18 cellular contexts compared by ENCODE assay signal in genomic region chr1:48018799-48019198, GRCh38. TPM values are rescaled to one million over a fixed set of nuclear protein-coding genes. Genes with fewer than 3 reads are reported as not detected.
"Had no signal": no experiment of that assay in that cellular context is flagged by ENCODE, and none has a peak within 500 bp of the region (broad histone marks: within the 10 kb centered on the region; RNA-seq: fewer than 3 reads in every experiment).

No MANE protein-coding gene starts in this region.

- H3K36me3 Mint-ChIP-seq: brain; natural killer cell treated with Interleukin-12 subunit alpha and Interleukin-12 subunit beta and Interleukin-15 and Interleukin-18, amount 100 ng/mL, for 72 hours had no signal

- H3K27ac Mint-ChIP-seq: activated CD8-positive, alpha-beta T cell treated with anti-CD3 and anti-CD28 coated beads for 36 hours; brain; natural killer cell treated with Interleukin-12 subunit alpha and Interleukin-12 subunit beta and Interleukin-15 and Interleukin-18, amount 100 ng/mL, for 72 hours had no signal

- H3K36me3 ChIP-seq: adrenal gland, sigmoid colon had no signal

- H3K4me1 ChIP-seq: adrenal gland had no signal

- H3K4me3 Mint-ChIP-seq: activated CD8-positive, alpha-beta T cell treated with anti-CD3 and anti-CD28 coated beads for 36 hours; brain; natural killer cell treated with Interleukin-12 subunit alpha and Interleukin-12 subunit beta and Interleukin-15 and Interleukin-18, amount 100 ng/mL, for 72 hours had no signal

- H3K27me3 ChIP-seq: adrenal gland, sigmoid colon had no signal

- H3K27ac ChIP-seq: SK-N-MC, VCaP had no signal

- H3K9me3 ChIP-seq: adrenal gland, sigmoid colon had no signal

- DNase-seq: activated CD8-positive, alpha-beta memory T cell treated with anti-CD3 and anti-CD28 coated beads, Interleukin-2, amount 50 U/mL, for 4 hours; activated CD8-positive, alpha-beta T cell treated with anti-CD3 and anti-CD28 coated beads for 36 hours; activated naive CD4-positive, alpha-beta T cell treated with Interleukin-2 at 50 U/mL for 16 hours; left cardiac atrium; sigmoid colon; stimulated activated CD4-positive, alpha-beta T cell treated with anti-CD3 and anti-CD28 coated beads, Interleukin-12 subunit alpha, Interleukin-12 subunit beta, amount 100 ng/mL, for 4 hours; stimulated activated naive CD8-positive, alpha-beta T cell treated with anti-CD3 and anti-CD28 coated beads, Interleukin-15, Interleukin-2, amounts not matched to agents 100 U/mL and 50 U/mL, for 24 hours; T-helper 1 cell had no signal

- H3K9me3 Mint-ChIP-seq: activated CD8-positive, alpha-beta T cell treated with anti-CD3 and anti-CD28 coated beads for 36 hours; brain; natural killer cell treated with Interleukin-12 subunit alpha and Interleukin-12 subunit beta and Interleukin-15 and Interleukin-18, amount 100 ng/mL, for 72 hours had no signal

- H3K4me3 ChIP-seq: adrenal gland, hepatocyte, sigmoid colon, SK-N-MC had no signal

- ATAC-seq: activated CD8-positive, alpha-beta T cell treated with anti-CD3 and anti-CD28 coated beads for 36 hours; stimulated activated naive CD8-positive, alpha-beta T cell treated with anti-CD3 and anti-CD28 coated beads, Interleukin-15, Interleukin-2, amounts not matched to agents 100 U/mL and 50 U/mL, for 24 hours had no signal

- FAIRE-seq: endometrium, urothelium cell line had no signal

RNA-seq across cellular contexts. Expression of gene TRABD2B, which starts 21.6 kb away (rescaled TPM):
- total RNA-seq: activated CD8-positive, alpha-beta T cell treated with anti-CD3 and anti-CD28 coated beads for 36 hours; lung microvascular endothelial cell; natural killer cell treated with Interleukin-12 subunit alpha and Interleukin-12 subunit beta and Interleukin-15 and Interleukin-18, amount 100 ng/mL, for 72 hours; pulmonary artery endothelial cell had no signal
